In genomic region chr7:148108381-148108780, GRCh38 we compare ENCODE assay signal across 17 cellular contexts.
"Had no signal": no experiment of that assay in that cellular context is flagged by ENCODE, and none has a peak within 500 bp of the region (broad histone marks: within the 10 kb centered on the region; RNA-seq: fewer than 3 reads in every experiment).

No MANE protein-coding gene starts in this region.

- DNase-seq: activated B cell treated with CpG ODN at 0.5 μM for 24 hours; activated CD4-positive, alpha-beta memory T cell treated with anti-CD3 and anti-CD28 coated beads, Interleukin-2, amount 10 ng/mL, durations not matched to agents 7 days and 5 days; activated CD4-positive, alpha-beta T cell treated with anti-CD3 and anti-CD28 coated beads for 48 hours; activated CD8-positive, alpha-beta memory T cell treated with anti-CD3 and anti-CD28 coated beads, Interleukin-2, amount 10 ng/mL, durations not matched to agents 7 days and 5 days; activated naive CD4-positive, alpha-beta T cell; effector CD8-positive, alpha-beta T cell; heart left ventricle; right lobe of liver; small intestine; stimulated activated CD4-positive, alpha-beta T cell treated with anti-CD3 and anti-CD28 coated beads, Interleukin-15, amount 100 ng/mL, for 24 hours; stimulated activated CD4-positive, alpha-beta T cell treated with anti-CD3 and anti-CD28 coated beads, Interleukin-2, amount 100 ng/mL, for 48 hours; transverse colon; uterus had no signal

- H3K27ac ChIP-seq: esophagus muscularis mucosa, gastroesophageal sphincter, heart left ventricle, parathyroid adenoma, right lobe of liver, suprapubic skin, transverse colon, uterus had no signal

- H3K4me1 ChIP-seq: esophagus muscularis mucosa, gastroesophageal sphincter, parathyroid adenoma, right lobe of liver, suprapubic skin, transverse colon, uterus had no signal

- H3K4me3 ChIP-seq: esophagus muscularis mucosa, gastroesophageal sphincter, heart left ventricle, right lobe of liver, suprapubic skin, transverse colon, uterus had no signal

- H3K9me3 ChIP-seq: esophagus muscularis mucosa, gastroesophageal sphincter, right lobe of liver, suprapubic skin, transverse colon, uterus had no signal

- H3K36me3 ChIP-seq: esophagus muscularis mucosa, gastroesophageal sphincter, heart left ventricle, right lobe of liver, suprapubic skin, transverse colon, uterus had no signal

- ATAC-seq: activated CD8-positive, alpha-beta memory T cell treated with anti-CD3 and anti-CD28 coated beads, Interleukin-2, amount 10 ng/mL, durations not matched to agents 7 days and 5 days; gastroesophageal sphincter; heart left ventricle; right lobe of liver had no signal

- H3K9ac ChIP-seq: parathyroid adenoma had no signal

- H3K27me3 ChIP-seq: esophagus muscularis mucosa, gastroesophageal sphincter, right lobe of liver, suprapubic skin, transverse colon, uterus had no signal
